Comparison of ENCODE assay signal across 8 cellular contexts in genomic region chr14:67695394-67695949, GRCh38. TPM values are rescaled to one million over a fixed set of nuclear protein-coding genes. Genes with fewer than 3 reads are reported as not detected.
A peak's percentile ranks its signal among the peaks of the same experiment; 100 is the strongest.
DNase-seq lines count a peak whose midpoint lies in the region; TF ChIP-seq lines count a peak whose summit lies in the region.

Gene RDH11, minus strand, starts transcription at chr14:67695764. Its CDS starts 61 bp downstream, at chr14:67695703.

- H3K9me3 Mint-ChIP-seq in neural crest cell, result no peaks in the 10 kb centered on the region

- H3K9me3 ChIP-seq in MG63 (no peaks in the 10 kb centered on the region), stomach smooth muscle (ENCODE audit: control insufficient read depth in 2 of 2, low read length in 2 of 2) (no peaks in the 10 kb centered on the region)

- H3K27me3 ChIP-seq in H7 (ENCODE audit: control insufficient read depth, insufficient read depth, low read length), result no peaks in the 10 kb centered on the region
- H3K27me3 ChIP-seq in MG63, result no peaks in the 10 kb centered on the region
- H3K27me3 ChIP-seq in stomach smooth muscle (ENCODE audit: control insufficient read depth in 1 of 2, insufficient read depth in 2 of 2, low read length in 2 of 2), result no peaks in the 10 kb centered on the region

- peaks cover 38% of the 10 kb centered on the region for H3K4me1 Mint-ChIP-seq in neural crest cell

- H3K4me3 Mint-ChIP-seq in neural crest cell, result peak within 1 kb of the TSS; percentile 99

- H3K27ac Mint-ChIP-seq in neural crest cell (ENCODE audit: unreplicated experiment), result peak within 1 kb of the TSS; percentile 98

- peaks cover 9% of the 10 kb centered on the region for H3K36me3 Mint-ChIP-seq in neural crest cell (ENCODE audit: low read depth)

- H3K4me1 ChIP-seq in stomach smooth muscle (ENCODE audit: control insufficient read depth, insufficient read depth, low read length), result peaks cover 15% of the 10 kb centered on the region

- DNase-seq in ELR (ENCODE audit: low read depth) (peak; percentile 95), H7 (peak; percentile 86), MG63 (peak; percentile 86), SIG-M5 treated with dmso at 0.1 percent for 504 hours (lab: John Stamatoyannopoulos, UW; ENCODE audit: unreplicated experiment) (peak; percentile 94), activated gamma-delta T cell treated with Interleukin-2 at 50 U/mL for 16 hours (peak; percentile 76), fibroblast of villous mesenchyme (ENCODE audit: low read depth) (peak; percentile 97), neural crest cell (ENCODE audit: low read depth, low spot score) (peak; percentile 75)

- no peaks in the 10 kb centered on the region for H3K27me3 Mint-ChIP-seq in neural crest cell (ENCODE audit: low read depth)

- peak within 1 kb of the TSS; percentile 75 to 84 for H3K9ac ChIP-seq in stomach smooth muscle (ENCODE audit: low read length in 2 of 2)

- H3K36me3 ChIP-seq in H7 (replicated peaks; ENCODE audit: control insufficient read depth, insufficient read depth, low read length) (peaks cover 28% of the 10 kb centered on the region), MG63 (peaks cover 3% of the 10 kb centered on the region; the same call in 1 of the 2 replicates), stomach smooth muscle (ENCODE audit: control insufficient read depth in 2 of 2, insufficient read depth in 2 of 2, low read length in 2 of 2) (peaks cover 10 to 12% of the 10 kb centered on the region in 2 donors)

- peak within 1 kb of the TSS; percentile 77 for H3K27ac ChIP-seq in stomach smooth muscle (ENCODE audit: low read length)

- H3K4me3 ChIP-seq in H7 (ENCODE audit: insufficient read depth, low read depth, low read length) (peak within 1 kb of the TSS; percentile 97), MG63 (peak within 1 kb of the TSS; percentile 90), fibroblast of villous mesenchyme (ENCODE audit: low read depth, low read length) (peak within 1 kb of the TSS; percentile 81), stomach smooth muscle (ENCODE audit: low read length in 2 of 2) (peak within 1 kb of the TSS; percentile 91 to 93)

- TF ChIP-seq CTCF in fibroblast of villous mesenchyme (IDR thresholded peaks at IDR 0.05; ENCODE audit: insufficient read depth, low read depth, low read length), result no peak
- TF ChIP-seq CTCF in neural crest cell (conservative IDR thresholded peaks at IDR 0.05), result no peak

RNA-seq across cellular contexts. Expression of gene RDH11, which starts in this region (rescaled TPM):
- 116 and 123 TPM in 2 replicates for total RNA-seq in H7 (2014; rRNA removed; shearing (Covaris generic))
- total RNA-seq in MG63 (2014; rRNA removed; shearing (Covaris generic); ENCODE audit: low replicate concordance), result 23.8 and 25.9 TPM in 2 replicates
- 138 and 212 TPM in 2 replicates for total RNA-seq in fibroblast of villous mesenchyme
- 78.4 and 79.9 TPM in 2 replicates for total RNA-seq in neural crest cell

Comparison
In these comparisons a context has a peak if more than half of its experiments do, and no peak if none do; other contexts are left out.
1. Peak in every context shown above with its lines: DNase-seq, H3K4me3 ChIP-seq and H3K27ac ChIP-seq.